ENCODE assay signal across 2 cellular contexts in the genomic region with DNA sequence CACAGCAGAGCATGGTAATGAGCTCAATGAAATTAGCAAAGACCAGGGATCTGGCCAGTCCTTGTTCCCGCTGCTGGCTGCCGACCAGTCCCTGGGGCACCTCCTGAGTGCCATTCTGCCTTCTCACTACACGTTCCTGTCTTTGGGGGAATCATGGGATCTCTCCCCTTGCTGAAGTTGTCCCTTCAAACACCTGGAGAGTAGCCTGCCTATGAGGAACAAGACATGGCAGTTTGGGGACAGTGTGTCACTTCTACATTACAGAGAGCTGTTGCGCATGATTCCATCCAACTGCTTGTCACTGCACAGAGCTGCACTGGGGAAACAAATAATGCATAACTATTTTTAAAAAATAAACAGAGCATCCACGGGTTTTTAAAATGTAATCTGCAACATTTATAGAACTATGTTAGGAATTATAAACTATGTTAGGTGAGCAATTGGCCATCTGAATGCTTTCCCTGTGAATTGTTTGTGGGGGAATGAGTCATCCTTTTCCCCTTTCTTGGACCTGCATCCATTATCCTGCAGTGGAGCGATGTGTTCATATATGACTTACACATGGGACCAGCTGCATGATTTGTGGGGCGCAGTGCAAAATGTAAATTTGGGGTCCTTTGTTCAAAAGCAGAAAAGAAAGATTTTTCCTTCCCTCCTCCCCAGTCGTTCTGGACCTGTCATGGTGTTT.
TF ChIP-seq lines count a peak whose summit lies in the region.

No MANE protein-coding gene starts in this region.

TF ChIP-seq in IMR-90, 13 proteins besides CTCF, POLR2A, EP300 and RAD21:
- TF ChIP-seq FOS (IDR thresholded peaks at IDR 0.05; ENCODE audit: low read depth, low read length) (peak; percentile 45; the same call in 1 of the 2 replicates), MAZ (IDR thresholded peaks at IDR 0.05; ENCODE audit: borderline replicate concordance, low read depth, low read length) (no peak), RFX5 (IDR thresholded peaks at IDR 0.05; ENCODE audit: low read depth, low read length) (no peak)

TF ChIP-seq in GM23338, 12 proteins besides CTCF, POLR2A, EP300 and RAD21:
- TF ChIP-seq JUNB (IDR thresholded peaks at IDR 0.05; ENCODE audit: unreplicated experiment) (no peak), POLR2AphosphoS5 (IDR thresholded peaks at IDR 0.05; ENCODE audit: low read depth) (no peak), NANOG (IDR thresholded peaks at IDR 0.05; ENCODE audit: borderline replicate concordance) (no peak), ZNF114 (CRISPR knock-in tag; IDR thresholded peaks at IDR 0.05) (no peak)
